Comparison of ENCODE assay signal across 8 cellular contexts in the genomic region with DNA sequence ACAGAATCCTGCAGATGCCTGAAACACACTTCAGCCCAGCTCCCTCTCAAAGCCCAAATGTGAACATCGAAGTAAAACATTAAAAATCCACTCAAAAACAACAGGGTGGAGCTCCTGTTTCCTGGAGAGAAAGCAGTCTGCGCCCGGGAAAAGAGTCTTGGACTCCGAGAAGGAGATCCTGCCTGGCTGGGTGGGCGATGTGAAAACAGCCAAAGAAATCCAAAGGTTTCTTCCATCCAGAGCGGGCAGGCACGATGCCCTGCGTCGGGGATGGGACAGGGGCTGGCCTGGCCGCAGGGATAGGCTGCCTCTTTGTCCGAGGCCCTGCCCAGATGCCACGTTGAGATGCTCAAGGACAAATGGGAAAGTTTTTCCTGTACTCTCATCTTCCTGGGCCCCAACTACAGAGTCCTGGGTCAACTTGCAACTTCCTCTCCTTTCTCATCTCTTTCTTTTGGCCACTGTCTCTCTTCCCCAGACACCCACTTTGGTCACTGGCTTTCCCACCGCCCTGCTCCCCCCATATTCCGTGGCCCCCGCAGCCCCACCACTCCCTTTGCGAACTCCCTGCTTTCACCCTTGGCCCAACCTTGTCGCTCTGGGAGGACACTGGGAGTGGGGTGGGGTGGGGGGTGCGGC. TPM values are rescaled to one million over a fixed set of nuclear protein-coding genes. Genes with fewer than 3 reads are reported as not detected.
DNase-seq lines count a peak whose midpoint lies in the region; ATAC-seq, FAIRE-seq and TF ChIP-seq lines count a peak whose summit lies in the region.

No MANE protein-coding gene starts in this region.

- peak overlapping the region; percentile 46 to 92 for H3K9ac ChIP-seq in K562 (ENCODE audit: insufficient read depth in 1 of 2, low read depth in 2 of 2, low read length in 2 of 2)

- POLR2A ChIA-PET in K562 (lab: Yijun Ruan, JAX): interaction anchor here (0.9 to 3.0 kb wide), 6 partner anchors 10 to 23 kb away, joined by 3 to 12 read pairs (median 4); no protein-coding TSS in a partner anchor

- intact Hi-C loops in K562 (cut with micrococcal nuclease) (loop anchor here (2.0 kb wide), 1 partner anchor 20 kb away; no protein-coding TSS in a partner anchor), prostate gland (cut with DNase I) (loop anchor here (2.0 to 5.0 kb wide), 3 partner anchors 56 to 209 kb away; a partner anchor contains a TSS)

- 30% methylated on average over 17 of the region's 18 CpGs for WGBS in K562 (ENCODE audit: insufficient coverage, low coverage, missing lambda C conversion rate)
- 3% methylated on average over 18 of the region's 18 CpGs for WGBS in prostate gland

- no peaks in the 10 kb centered on the region for H3K9me1 ChIP-seq in K562 (ENCODE audit: control insufficient read depth, insufficient read depth, low read length)

- ATAC-seq in K562 (peak; percentile 2; the same call in 2 of the 3 replicates), HG02798 (IDR thresholded peaks at IDR 0.05; ENCODE audit: poor library complexity, unreplicated experiment) (no peak), GM18861 (IDR thresholded peaks at IDR 0.05; ENCODE audit: unreplicated experiment) (no peak)

- no peak for TF ChIP-seq RAD21 in K562 (CRISPR knock-in tag; conservative IDR thresholded peaks at IDR 0.05 in 1 of 2, IDR thresholded peaks at IDR 0.05 in 1 of 2)

- no peaks in the 10 kb centered on the region for H4K20me1 ChIP-seq in K562 (replicated peaks; ENCODE audit: control insufficient read depth, insufficient read depth, low read length)

- in situ Hi-C loops in K562 (cut with MboI): loop anchor here (25.0 kb wide), 1 partner anchor 494 kb away; no protein-coding TSS in a partner anchor

- H3K9me3 ChIP-seq in K562 (replicated peaks; ENCODE audit: control insufficient read depth, insufficient read depth, low read depth, low read length) (no peaks in the 10 kb centered on the region), prostate gland (no peaks in the 10 kb centered on the region)

- CTCF ChIA-PET in K562 (lab: Yijun Ruan, JAX; ENCODE audit: low intra/inter-chr PET ratio): no interaction called here

- H3K4me3 Mint-ChIP-seq in T-helper 2 cell treated with Interferon-gamma antibody and Interleukin-4, amounts not matched to agents 5 μg/mL and 100 μg/mL, for 36 hours: peak overlapping the region; percentile 88

- TF ChIP-seq CTCF in K562 (IDR thresholded peaks at IDR 0.05 in 2 of 3, conservative IDR thresholded peaks at IDR 0.05 in 1 of 3; ENCODE audit: insufficient read depth in 2 of 3, low read depth in 1 of 3, low read length in 3 of 3) (no peak), prostate gland (IDR thresholded peaks at IDR 0.05) (no peak)

- H3K79me2 ChIP-seq in K562 (ENCODE audit: control insufficient read depth, insufficient read depth, low read length): no peaks in the 10 kb centered on the region

- peaks cover 12% of the 10 kb centered on the region for H3K36me3 Mint-ChIP-seq in T-helper 2 cell treated with Interferon-gamma antibody and Interleukin-4, amounts not matched to agents 5 μg/mL and 100 μg/mL, for 36 hours (ENCODE audit: low read depth)

- H2AFZ ChIP-seq in K562 (ENCODE audit: low read depth, low read length): peak overlapping the region; percentile 88

- DNase-seq in T-helper 2 cell treated with Interferon-gamma antibody and Interleukin-4, amounts not matched to agents 5 μg/mL and 100 μg/mL, for 36 hours (ENCODE audit: low spot score): no peak
- DNase-seq in T-helper 2 cell (no peak), NCI-H510A (lab: John Stamatoyannopoulos, UW) (peak; percentile 52), K562 (ENCODE audit: extremely low read depth in 1 of 4, low spot score in 3 of 4) (no peak), hypothalamus (lab: John Stamatoyannopoulos, UW) (peak in 47 of 51 donors; percentile 19 to 77 (median 54)), prostate gland (ENCODE audit: low spot score) (peak; percentile 78)

- peak overlapping the region; percentile 57 for H3K4me3 ChIP-seq in K562
- peak overlapping the region; percentile 76 to 77 for H3K4me3 ChIP-seq in prostate gland

- H3K36me3 ChIP-seq in K562 (ENCODE audit: control insufficient read depth, insufficient read depth, low read length) (no peaks in the 10 kb centered on the region), prostate gland (no peaks in the 10 kb centered on the region)

- TSS peak; percentile 55 for BruUV-seq in K562 (replicated peaks; lab: Mats Ljungman, UMichigan)

- H3K27ac ChIP-seq in K562 (ENCODE audit: extremely low read depth, low read depth, low read length): peak overlapping the region; percentile 12; the same call in 1 of the 3 replicates
- H3K27ac ChIP-seq in prostate gland: peak overlapping the region; percentile 96 to 97

- TF ChIP-seq EP300 in K562 (IDR thresholded peaks at IDR 0.05; ENCODE audit: low read length): no peak

- peaks cover 13 to 33% of the 10 kb centered on the region in 2 experiments for H3K4me1 ChIP-seq in K562 (replicated peaks in 1 of 2; ENCODE audit: control insufficient read depth in 2 of 2, insufficient read depth in 2 of 2, low read length in 2 of 2)
- H3K4me1 ChIP-seq in prostate gland (replicated peaks): no peaks in the 10 kb centered on the region

- H3K4me2 ChIP-seq in K562 (ENCODE audit: insufficient read depth, low read length): peak overlapping the region; percentile 81

- no peak for FAIRE-seq in K562 (lab: Jason Lieb, UNC)

- H3K4me1 Mint-ChIP-seq in T-helper 2 cell treated with Interferon-gamma antibody and Interleukin-4, amounts not matched to agents 5 μg/mL and 100 μg/mL, for 36 hours (ENCODE audit: low read depth): peaks cover 61% of the 10 kb centered on the region

- TF ChIP-seq POLR2A in K562 (conservative IDR thresholded peaks at IDR 0.05): no peak; the same call in 1 of the 2 replicates
- TF ChIP-seq POLR2A in prostate gland (IDR thresholded peaks at IDR 0.05): peak; percentile 44

- no peaks in the 10 kb centered on the region for H3K9me3 Mint-ChIP-seq in T-helper 2 cell treated with Interferon-gamma antibody and Interleukin-4, amounts not matched to agents 5 μg/mL and 100 μg/mL, for 36 hours

- no peaks in the 10 kb centered on the region for H3K27me3 ChIP-seq in K562 (ENCODE audit: control insufficient read depth in 2 of 2, insufficient read depth in 2 of 2, low read length in 2 of 2)
- no peaks in the 10 kb centered on the region for H3K27me3 ChIP-seq in prostate gland (replicated peaks; ENCODE audit: insufficient read depth)

- H3K27me3 Mint-ChIP-seq in T-helper 2 cell treated with Interferon-gamma antibody and Interleukin-4, amounts not matched to agents 5 μg/mL and 100 μg/mL, for 36 hours (ENCODE audit: low read depth): no peaks in the 10 kb centered on the region

- peak overlapping the region; percentile 73 for H3K27ac Mint-ChIP-seq in T-helper 2 cell treated with Interferon-gamma antibody and Interleukin-4, amounts not matched to agents 5 μg/mL and 100 μg/mL, for 36 hours

TF ChIP-seq in K562, 482 proteins besides CTCF, POLR2A, EP300 and RAD21 (continues in another document):
- TF ChIP-seq CEBPG (CRISPR knock-in tag; IDR thresholded peaks at IDR 0.05) (no peak), CEBPG (tag; conservative IDR thresholded peaks at IDR 0.05 in 1 of 2, IDR thresholded peaks at IDR 0.05 in 1 of 2) (no peak), CREBBP (IDR thresholded peaks at IDR 0.05; ENCODE audit: low read depth, low read length) (no peak)

RNA-seq across cellular contexts. Expression of a gene that starts 0.6 kb away (rescaled TPM):
- 35.8 and 60.9 TPM in 2 replicates for total RNA-seq in K562 (2011; cell fraction: chromatin; rRNA removed; ENCODE audit: low replicate concordance)
- 25.4 and 31.2 TPM in 2 replicates for total RNA-seq in K562 (2011; cell fraction: nucleolus; rRNA removed)
- 29.5 and 34.1 TPM in 2 replicates for total RNA-seq in K562 (2011; cell fraction: nucleoplasm; rRNA removed)
- total RNA-seq in K562 (2014; rRNA removed): 10.9 and 12.8 TPM in 2 replicates
- 12.1 and 14.7 TPM in 2 replicates for total RNA-seq in K562 (2014; rRNA removed; fragmentation: Illumina TruSeq; extraction: Trizol)
- 8.2 and 8.6 TPM in 2 replicates for total RNA-seq in K562 (2015; rRNA removed; fragmentation: Illumina TruSeq; extraction: Trizol)
- 11.8 and 13.2 TPM in 2 replicates for total RNA-seq in K562 (2021)
- polyA plus RNA-seq in K562 (2011; rRNA removed): 11.6 and 16.9 TPM in 2 replicates
- 11.3 and 11.5 TPM in 2 replicates for polyA plus RNA-seq in K562 (2011; cell fraction: cytosol; rRNA removed)
- polyA plus RNA-seq in K562 (2011; cell fraction: nucleus; rRNA removed): 13.7 and 16.1 TPM in 2 replicates
- polyA plus RNA-seq in K562 (2012): 16.5 and 60.4 TPM in 2 replicates
- 15.6 and 15.9 TPM in 2 replicates for polyA plus RNA-seq in K562 (2014; fragmentation: Illumina TruSeq; extraction: Trizol)
- polyA plus RNA-seq in K562 (2014; fragmentation: Nextera tagmentation; extraction: Ambion mirVana): 1 to 10 TPM; 3.7 to 3.8 TPM
- polyA plus RNA-seq in K562 (2014; rRNA removed): 16.0 and 23.5 TPM in 2 replicates
- polyA minus RNA-seq in K562 (2011; rRNA and poly(A)+ RNA removed): 11.4 and 16.7 TPM in 2 replicates
- 6.6 and 7.8 TPM in 2 replicates for polyA minus RNA-seq in K562 (2011; cell fraction: cytosol; rRNA and poly(A)+ RNA removed)
- 10.8 and 14.7 TPM in 2 replicates for polyA minus RNA-seq in K562 (2011; cell fraction: nucleus; rRNA and poly(A)+ RNA removed)
- total RNA-seq in prostate gland: 10 to 100 TPM; 24.2 to 37.7 TPM

RNA-seq across cellular contexts. Expression of a gene that starts 55.6 kb away (rescaled TPM):
- total RNA-seq in K562 (2011; cell fraction: chromatin; rRNA removed; ENCODE audit: low replicate concordance): 46.4 and 78.7 TPM in 2 replicates
- 33.2 and 34.7 TPM in 2 replicates for total RNA-seq in K562 (2011; cell fraction: nucleolus; rRNA removed)
- total RNA-seq in K562 (2011; cell fraction: nucleoplasm; rRNA removed): 52.1 and 66.6 TPM in 2 replicates
- total RNA-seq in K562 (2014; rRNA removed): 58.9 and 67.5 TPM in 2 replicates
- 69.2 and 85.5 TPM in 2 replicates for total RNA-seq in K562 (2014; rRNA removed; fragmentation: Illumina TruSeq; extraction: Trizol)
- 69.4 and 70.5 TPM in 2 replicates for total RNA-seq in K562 (2015; rRNA removed; fragmentation: Illumina TruSeq; extraction: Trizol)
- 83.4 and 87.2 TPM in 2 replicates for total RNA-seq in K562 (2021)
- 67.3 and 95.6 TPM in 2 replicates for polyA plus RNA-seq in K562 (2011; rRNA removed)
- polyA plus RNA-seq in K562 (2011; cell fraction: cytosol; rRNA removed): 40.0 and 44.9 TPM in 2 replicates
- polyA plus RNA-seq in K562 (2011; cell fraction: nucleus; rRNA removed): 65.4 and 66.4 TPM in 2 replicates
- polyA plus RNA-seq in K562 (2012): 63.3 and 108 TPM in 2 replicates
- polyA plus RNA-seq in K562 (2014; fragmentation: Illumina TruSeq; extraction: Trizol): 58.2 and 58.3 TPM in 2 replicates
- 10 to 100 TPM; 15.0 to 16.3 TPM for polyA plus RNA-seq in K562 (2014; fragmentation: Nextera tagmentation; extraction: Ambion mirVana)
- polyA plus RNA-seq in K562 (2014; rRNA removed): 56.0 and 73.0 TPM in 2 replicates
- 140 and 184 TPM in 2 replicates for polyA minus RNA-seq in K562 (2011; rRNA and poly(A)+ RNA removed)
- polyA minus RNA-seq in K562 (2011; cell fraction: cytosol; rRNA and poly(A)+ RNA removed): 105 and 124 TPM in 2 replicates
- 57.4 and 90.2 TPM in 2 replicates for polyA minus RNA-seq in K562 (2011; cell fraction: nucleus; rRNA and poly(A)+ RNA removed)
- 100 to 1,000 TPM; 296 to 409 TPM for total RNA-seq in prostate gland

Comparison
In these comparisons a context has a peak if more than half of its experiments do, and no peak if none do; other contexts are left out.
1. DNase-seq: peak in NCI-H510A (single experiment), hypothalamus (47 of 51) and prostate gland (single experiment); none in T-helper 2 cell treated with Interferon-gamma antibody and Interleukin-4, amounts not matched to agents 5 μg/mL and 100 μg/mL, for 36 hours (single experiment), T-helper 2 cell (0 of 5) and K562 (0 of 4).